Comparison of ENCODE assay signal across 21 cellular contexts in the genomic region with DNA sequence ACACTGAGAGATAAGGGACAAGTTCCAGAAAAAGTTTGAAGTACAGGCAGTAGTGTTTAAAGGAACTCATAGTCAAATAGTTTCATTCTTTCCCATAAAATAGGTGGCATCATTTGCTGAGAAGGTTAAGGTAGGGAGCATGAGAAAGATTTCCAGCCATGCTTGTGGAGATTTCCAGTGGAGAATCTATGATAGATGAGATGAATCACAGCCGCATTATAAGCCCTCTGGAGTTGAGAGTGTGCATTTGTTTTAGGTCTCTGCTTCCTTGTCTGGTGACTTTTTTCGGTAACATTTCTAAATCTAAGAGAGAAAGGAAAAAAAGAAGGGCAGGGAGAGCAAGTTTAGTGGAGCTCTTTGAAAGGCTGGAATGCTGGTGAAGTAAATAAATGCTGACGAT.
A peak's percentile ranks its signal among the peaks of the same experiment; 100 is the strongest.
DNase-seq lines count a peak whose midpoint lies in the region; TF ChIP-seq lines count a peak whose summit lies in the region.
"Had no signal": no experiment of that assay in that cellular context is flagged by ENCODE, and none has a peak within 500 bp of the region (broad histone marks: within the 10 kb centered on the region; RNA-seq: fewer than 3 reads in every experiment).

No MANE protein-coding gene starts in this region.

- no peak overlapping the region for H3K18ac ChIP-seq in mesenchymal stem cell (ENCODE audit: low read depth in 1 of 2, low read length in 2 of 2)

- no peak overlapping the region for H2BK120ac ChIP-seq in mesenchymal stem cell (ENCODE audit: low read depth, low read length)

- peaks cover under 1% of the 10 kb centered on the region for H3K9me3 Mint-ChIP-seq in type B pancreatic cell
- H3K9me3 Mint-ChIP-seq: CD8-positive, alpha-beta T cell had no signal

- peaks cover 7% of the 10 kb centered on the region for H3K79me1 ChIP-seq in mesenchymal stem cell (replicated peaks; ENCODE audit: low read length, poor library complexity, severe bottlenecking)

- H3K27me3 ChIP-seq in brain microvascular endothelial cell (replicated peaks) = no peaks in the 10 kb centered on the region
- H3K27me3 ChIP-seq in mesenchymal stem cell (ENCODE audit: control insufficient read depth in 1 of 2, insufficient read depth in 1 of 2, low read length in 2 of 2) = no peaks in the 10 kb centered on the region
- H3K27me3 ChIP-seq: SJCRH30 had no signal

- 45% methylated on average over 3 of the region's 3 CpGs for WGBS in mesenchymal stem cell

- H3K27ac ChIP-seq in SK-N-MC (peak overlapping the region; percentile 82), brain microvascular endothelial cell (peak overlapping the region; percentile 50), mesenchymal stem cell (ENCODE audit: low read length, poor library complexity, severe bottlenecking) (no peak overlapping the region)
- H3K27ac ChIP-seq: A549, C4-2B, SJCRH30 had no signal

- no peak overlapping the region for H2BK5ac ChIP-seq in mesenchymal stem cell (ENCODE audit: low read depth, low read length, poor library complexity, severe bottlenecking)

- DNase-seq in SK-N-MC (ENCODE audit: low read depth, low spot score) = no peak
- peak; percentile 54 for DNase-seq in brain microvascular endothelial cell
- peak; percentile 60 for DNase-seq in mesenchymal stem cell
- DNase-seq in type B pancreatic cell (ENCODE audit: extremely low spot score, unreplicated experiment) = no peak
- DNase-seq in stimulated activated CD4-positive, alpha-beta T cell treated with anti-CD3 and anti-CD28 coated beads, Interleukin-2, amount 100 ng/mL, for 24 hours = no peak
- no peak for DNase-seq in A172 (ENCODE audit: low spot score)
- no peak for DNase-seq in activated effector memory CD4-positive, alpha-beta T cell treated with anti-CD3 and anti-CD28 coated beads, Interleukin-2, amount 50 U/mL, for 16 hours
- DNase-seq: Caco-2; CD8-positive, alpha-beta T cell; KG1; MG63; NCI-H2029; NCI-H446 treated with DMSO at 0.1 percent for 48 hours; NCI-H526; NCI-H82; NK-92 treated with Interleukin-12 subunit alpha and Interleukin-12 subunit beta, amount 100 ng/mL, for 24 hours; PC-3; SJCRH30 had no signal

- H2BK15ac ChIP-seq in mesenchymal stem cell (ENCODE audit: low read depth, poor library complexity, severe bottlenecking) = no peak overlapping the region

- H3K9me3 ChIP-seq in SK-N-MC (ENCODE audit: low read depth, low read length) = no peaks in the 10 kb centered on the region
- no peaks in the 10 kb centered on the region for H3K9me3 ChIP-seq in mesenchymal stem cell (ENCODE audit: control insufficient read depth, low read length)
- H3K9me3 ChIP-seq: A549, Caco-2, SJCRH30 had no signal

- H3K4me1 Mint-ChIP-seq in type B pancreatic cell (ENCODE audit: unreplicated experiment) = peaks cover 8% of the 10 kb centered on the region

- no peak overlapping the region for H3K4me3 Mint-ChIP-seq in type B pancreatic cell
- H3K4me3 Mint-ChIP-seq: B cell; CD8-positive, alpha-beta T cell had no signal

- TF ChIP-seq CTCF in brain microvascular endothelial cell (IDR thresholded peaks at IDR 0.05; ENCODE audit: low read depth, low read length, missing control alignments) (peak; percentile 3), type B pancreatic cell (conservative IDR thresholded peaks at IDR 0.05) (peak; percentile 23)

- peaks cover 2% of the 10 kb centered on the region for H3K4me1 ChIP-seq in mesenchymal stem cell (ENCODE audit: control insufficient read depth, insufficient read depth, low read depth, low read length)
- H3K4me1 ChIP-seq: A549, Caco-2 had no signal

- no peak overlapping the region for H3K14ac ChIP-seq in mesenchymal stem cell (ENCODE audit: low read length in 2 of 2)

- H3K4ac ChIP-seq in mesenchymal stem cell (ENCODE audit: low read depth in 1 of 2, low read length in 2 of 2) = no peak overlapping the region

- H3K9ac ChIP-seq in SK-N-MC (ENCODE audit: insufficient read length) (peak overlapping the region; percentile 14), mesenchymal stem cell (ENCODE audit: low read length) (peak overlapping the region; percentile 24)

- no peak overlapping the region for H3K4me2 ChIP-seq in mesenchymal stem cell (ENCODE audit: low read length, poor library complexity, severe bottlenecking)
- H3K4me2 ChIP-seq: A549 had no signal

- H3K23ac ChIP-seq in mesenchymal stem cell (ENCODE audit: low read length in 2 of 2) = no peak overlapping the region

- H3K4me3 ChIP-seq in SK-N-MC (peak overlapping the region; percentile 39), brain microvascular endothelial cell (ENCODE audit: low read depth, low read length) (no peak overlapping the region), mesenchymal stem cell (ENCODE audit: insufficient read depth in 1 of 2, low read depth in 1 of 2, low read length in 2 of 2) (no peak overlapping the region)
- H3K4me3 ChIP-seq: A549, MG63, SJCRH30 had no signal

- no peak overlapping the region for H4K8ac ChIP-seq in mesenchymal stem cell (ENCODE audit: low read length)

- no peak overlapping the region for H2BK12ac ChIP-seq in mesenchymal stem cell (ENCODE audit: low read length in 2 of 2)

- in situ Hi-C loops in brain microvascular endothelial cell (cut with HindIII; ENCODE audit: low pct_ligation_motif_present, low sequenced_read_pairs) = no loop called here

- H3K27me3 Mint-ChIP-seq in type B pancreatic cell = no peaks in the 10 kb centered on the region
- H3K27me3 Mint-ChIP-seq: B cell had no signal

- no peak overlapping the region for H2AK5ac ChIP-seq in mesenchymal stem cell (ENCODE audit: low read length, severe bottlenecking)

- H3K27ac Mint-ChIP-seq in type B pancreatic cell = no peak overlapping the region
- H3K27ac Mint-ChIP-seq: B cell; CD8-positive, alpha-beta T cell had no signal

- no peak overlapping the region for H2AFZ ChIP-seq in mesenchymal stem cell (ENCODE audit: low read depth, low read length)

- no peak overlapping the region for H4K91ac ChIP-seq in mesenchymal stem cell (ENCODE audit: low read length)

- H3K36me3 ChIP-seq in SK-N-MC (ENCODE audit: insufficient read depth, low read length) = 0 out of 2 replicates have a peak, but pooled peaks cover 8% of the 10 kb centered on the region
- no peaks in the 10 kb centered on the region for H3K36me3 ChIP-seq in brain microvascular endothelial cell (replicated peaks)
- peaks cover 0 to 3% of the 10 kb centered on the region in 2 experiments for H3K36me3 ChIP-seq in mesenchymal stem cell (ENCODE audit: control insufficient read depth in 1 of 2, insufficient read depth in 2 of 2, low read depth in 1 of 2, low read length in 2 of 2)
- H3K36me3 ChIP-seq: MG63, SJCRH30 had no signal

- H3K36me3 Mint-ChIP-seq in type B pancreatic cell = peaks cover under 1% of the 10 kb centered on the region
- H3K36me3 Mint-ChIP-seq: CD8-positive, alpha-beta T cell had no signal

Comparison
In these comparisons a context has a peak if more than half of its experiments do, and no peak if none do; other contexts are left out.
1. DNase-seq: peak in brain microvascular endothelial cell (single experiment) and mesenchymal stem cell (single experiment); none in SK-N-MC (single experiment), type B pancreatic cell (single experiment), stimulated activated CD4-positive, alpha-beta T cell treated with anti-CD3 and anti-CD28 coated beads, Interleukin-2, amount 100 ng/mL, for 24 hours (0 of 2), A172 (single experiment) and activated effector memory CD4-positive, alpha-beta T cell treated with anti-CD3 and anti-CD28 coated beads, Interleukin-2, amount 50 U/mL, for 16 hours (single experiment).